In the genomic region with DNA sequence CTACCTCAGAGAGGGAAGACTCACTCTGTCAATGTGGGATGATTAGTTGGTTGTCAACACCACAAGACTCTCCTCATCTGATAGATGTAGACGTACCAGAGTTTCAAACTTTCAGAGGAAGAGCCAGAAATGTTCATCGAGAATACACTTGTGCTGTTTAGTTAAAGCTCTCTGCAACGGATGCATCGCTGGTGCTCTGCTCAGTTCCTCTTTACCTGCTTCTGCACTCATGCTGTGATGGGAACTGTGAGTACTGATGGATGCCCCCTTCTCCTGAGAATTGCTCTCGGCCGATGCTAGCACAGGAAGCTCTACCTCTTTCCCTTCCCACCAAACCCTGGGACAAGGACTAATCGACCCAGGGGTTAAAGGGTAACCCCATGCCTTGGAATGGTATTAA, we compare ENCODE assay signal across 32 cellular contexts. TPM values are rescaled to one million over a fixed set of nuclear protein-coding genes. Genes with fewer than 3 reads are reported as not detected.
"Had no signal": no experiment of that assay in that cellular context is flagged by ENCODE, and none has a peak within 500 bp of the region (broad histone marks: within the 10 kb centered on the region; RNA-seq: fewer than 3 reads in every experiment).

No MANE protein-coding gene starts in this region.

- H3K4me1 ChIP-seq: heart right ventricle, spleen, stomach, transverse colon had no signal

- H3K27me3 Mint-ChIP-seq: stimulated activated naive B cell treated with anti-CD40 and anti-IgM and Interleukin-4, amounts not matched to agents 10 μg/mL and 1 μg/mL and 100 μg/mL, for 72 hours had no signal

- H3K27ac ChIP-seq: coronary artery, heart right ventricle, spleen, stomach, thoracic aorta, transverse colon had no signal

- H3K36me3 Mint-ChIP-seq: naive thymus-derived CD4-positive, alpha-beta T cell; stimulated activated naive B cell treated with anti-CD40 and anti-IgM and Interleukin-4, amounts not matched to agents 10 μg/mL and 1 μg/mL and 100 μg/mL, for 72 hours had no signal

- ATAC-seq: heart right ventricle; naive thymus-derived CD4-positive, alpha-beta T cell; sciatic nerve had no signal

- FAIRE-seq: endothelial cell of umbilical vein, islet of Langerhans had no signal

- DNase-seq: effector CD4-positive, alpha-beta T cell; endodermal cell; erythroblast; foreskin melanocyte; heart right ventricle; hypothalamus; kidney glomerular epithelial cell; naive thymus-derived CD4-positive, alpha-beta T cell; posterior cingulate gyrus; spleen; stimulated activated CD4-positive, alpha-beta T cell treated with anti-CD3 and anti-CD28 coated beads, Interleukin-15, amount 100 ng/mL, for 24 hours; stimulated activated CD4-positive, alpha-beta T cell treated with anti-CD3 and anti-CD28 coated beads, Interleukin-1b, Interleukin-23, amount 100 ng/mL, for 48 hours; stimulated activated CD4-positive, alpha-beta T cell treated with anti-CD3 and anti-CD28 coated beads, Interleukin-4, amount 100 ng/mL, for 24 hours; stimulated activated naive B cell treated with anti-CD40 and anti-IgM and Interleukin-4, amounts not matched to agents 10 μg/mL and 1 μg/mL and 100 μg/mL, for 72 hours; stomach; substantia nigra; transverse colon had no signal

- H3K9me3 Mint-ChIP-seq: endodermal cell; stimulated activated naive B cell treated with anti-CD40 and anti-IgM and Interleukin-4, amounts not matched to agents 10 μg/mL and 1 μg/mL and 100 μg/mL, for 72 hours had no signal

- H3K9me3 ChIP-seq: heart right ventricle, spleen, stomach, thoracic aorta, transverse colon had no signal

- H3K27me3 ChIP-seq: heart right ventricle, spleen, stomach, transverse colon had no signal

- H3K4me3 Mint-ChIP-seq: endodermal cell; naive thymus-derived CD4-positive, alpha-beta T cell; stimulated activated naive B cell treated with anti-CD40 and anti-IgM and Interleukin-4, amounts not matched to agents 10 μg/mL and 1 μg/mL and 100 μg/mL, for 72 hours had no signal

- H3K4me3 ChIP-seq: coronary artery, heart right ventricle, spleen, stomach, thoracic aorta, transverse colon had no signal

- H3K27ac Mint-ChIP-seq: endodermal cell; naive thymus-derived CD4-positive, alpha-beta T cell; stimulated activated naive B cell treated with anti-CD40 and anti-IgM and Interleukin-4, amounts not matched to agents 10 μg/mL and 1 μg/mL and 100 μg/mL, for 72 hours had no signal

- H3K4me1 Mint-ChIP-seq: naive thymus-derived CD4-positive, alpha-beta T cell; stimulated activated naive B cell treated with anti-CD40 and anti-IgM and Interleukin-4, amounts not matched to agents 10 μg/mL and 1 μg/mL and 100 μg/mL, for 72 hours had no signal

- H3K36me3 ChIP-seq: heart right ventricle, spleen, stomach, thoracic aorta, transverse colon had no signal

RNA-seq across cellular contexts. Expression of gene CCDC54, which starts 51.8 kb away (rescaled TPM):
- total RNA-seq: dermis microvascular lymphatic vessel endothelial cell; endodermal cell; endothelial cell of umbilical vein; heart right ventricle; liver; lung microvascular endothelial cell; mesenteric fat pad; mononuclear cell; naive thymus-derived CD4-positive, alpha-beta T cell; osteocyte; pulmonary artery endothelial cell; sciatic nerve; skeletal muscle tissue; spleen; stomach; thoracic aorta; transverse colon; ureter had no signal
- polyA plus RNA-seq: endothelial cell of umbilical vein; heart right ventricle; naive thymus-derived CD4-positive, alpha-beta T cell; neural cell; spleen; stomach had no signal
